Comparison of ENCODE assay signal across 10 cellular contexts in the genomic region with DNA sequence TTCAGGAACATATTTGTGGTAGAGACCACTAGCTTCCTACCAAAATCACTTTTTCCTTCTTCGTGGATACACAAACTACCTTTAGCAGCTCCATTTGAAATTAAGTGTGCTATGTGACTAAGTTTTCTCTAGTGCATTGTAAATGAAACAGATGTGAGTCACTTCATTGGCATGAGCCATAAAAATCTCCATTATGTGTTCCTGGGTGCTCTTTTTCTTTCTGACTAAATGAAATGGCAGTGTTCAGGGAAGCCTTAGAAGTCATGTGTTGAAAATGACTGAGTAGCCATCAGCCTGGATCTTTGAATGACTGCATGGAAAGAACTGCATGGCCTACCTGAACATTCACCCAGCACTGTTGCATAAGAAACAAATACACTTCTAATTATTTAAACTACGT.
DNase-seq lines count a peak whose midpoint lies in the region; ATAC-seq and TF ChIP-seq lines count a peak whose summit lies in the region.
"Had no signal": no experiment of that assay in that cellular context is flagged by ENCODE, and none has a peak within 500 bp of the region (broad histone marks: within the 10 kb centered on the region; RNA-seq: fewer than 3 reads in every experiment).

No MANE protein-coding gene starts in this region.

- WGBS in mammary epithelial cell (ENCODE audit: low coverage, missing lambda C conversion rate), result 46% methylated on average over 2 of the region's 2 CpGs
- 89 to 92% methylated on average over 2 of the region's 2 CpGs for WGBS in lung, 2 donors

- dilution Hi-C loops in mammary epithelial cell (cut with HindIII; ENCODE audit: low sequenced_read_pairs), result no loop called here

- H4K20me1 ChIP-seq in mammary epithelial cell (ENCODE audit: insufficient read depth, low read length), result no peaks in the 10 kb centered on the region

- peaks cover 30% of the 10 kb centered on the region for H3K4me1 ChIP-seq in HUES48 (ENCODE audit: control insufficient read depth, insufficient read depth, low read length)
- peaks cover 44% of the 10 kb centered on the region for H3K4me1 ChIP-seq in mammary epithelial cell (ENCODE audit: insufficient read depth, low read length)
- peaks cover 0 to 6% of the 10 kb centered on the region in 2 donors for H3K4me1 ChIP-seq in lung (ENCODE audit: control insufficient read depth in 2 of 2, insufficient read depth in 2 of 2, low read length in 2 of 2)

- peak; percentile 58 for ATAC-seq in lung (ENCODE audit: insufficient read depth, low FRiP score)

- H3K36me3 ChIP-seq in HUES48 (ENCODE audit: control insufficient read depth, insufficient read depth, low read length) (no peaks in the 10 kb centered on the region), mammary epithelial cell (ENCODE audit: insufficient read depth, low read length) (no peaks in the 10 kb centered on the region), lung (ENCODE audit: control insufficient read depth in 2 of 2, insufficient read depth in 2 of 2, low read length in 2 of 2) (no peaks in the 10 kb centered on the region), WERI-Rb-1 (no peaks in the 10 kb centered on the region)

- CTCF ChIA-PET in mammary epithelial cell (lab: Charles Lee; ENCODE audit: low non-redundant PET), result interaction anchor here (0.7 kb wide), 1 partner anchor 29 kb away, joined by 3 read pairs; no protein-coding TSS in a partner anchor

- H3K27ac ChIP-seq in HUES48 (ENCODE audit: low read depth, low read length), result peak overlapping the region; percentile 33
- peak overlapping the region; percentile 50 for H3K27ac ChIP-seq in mammary epithelial cell (ENCODE audit: insufficient read depth, low read depth, low read length)
- H3K27ac ChIP-seq in lung (ENCODE audit: low read depth in 1 of 2, low read length in 1 of 2), result no peak overlapping the region
- H3K27ac ChIP-seq in WERI-Rb-1, result no peak overlapping the region

- BruUV-seq in mammary epithelial cell (replicated peaks; lab: Mats Ljungman, UMichigan), result no TSS peak

- H3K9me3 ChIP-seq in HUES48 (ENCODE audit: control insufficient read depth, insufficient read depth, low read length) (no peaks in the 10 kb centered on the region), mammary epithelial cell (replicated peaks; ENCODE audit: insufficient read depth, low read length) (no peaks in the 10 kb centered on the region), lung (ENCODE audit: control insufficient read depth in 2 of 2, insufficient read depth in 1 of 2, low read length in 1 of 2) (no peaks in the 10 kb centered on the region), WERI-Rb-1 (ENCODE audit: severe bottlenecking) (no peaks in the 10 kb centered on the region)

- intact Hi-C loops in mammary epithelial cell (cut with micrococcal nuclease), result loop anchor here (5.0 to 10.0 kb wide), 3 partner anchors 96 to 378 kb away; no protein-coding TSS in a partner anchor

- H3K79me2 ChIP-seq in mammary epithelial cell (ENCODE audit: insufficient read depth, low read length), result peaks cover 22% of the 10 kb centered on the region

- DNase-seq in Caki2 (ENCODE audit: low read depth), result peak; percentile 86
- peak; percentile 93 for DNase-seq in mammary epithelial cell
- no peak for DNase-seq in lung (ENCODE audit: low spot score)
- no peak for DNase-seq in GM10266 (ENCODE audit: extremely low spot score)
- DNase-seq in SHP77 treated with DMSO at 0.1 percent for 48 hours (lab: John Stamatoyannopoulos, UW), result no peak
- DNase-seq in MV-4-11 (lab: John Stamatoyannopoulos, UW), result no peak
- no peak for DNase-seq in WERI-Rb-1
- DNase-seq: endodermal cell, midbrain had no signal

- H3K4me3 ChIP-seq in HUES48 (ENCODE audit: low read depth, low read length) (no peak overlapping the region), mammary epithelial cell (replicated peaks in 1 of 3; ENCODE audit: insufficient read depth in 1 of 3, low read depth in 2 of 3, low read length in 3 of 3) (no peak overlapping the region), lung (no peak overlapping the region), WERI-Rb-1 (ENCODE audit: low read depth, low read length) (no peak overlapping the region)

- peak overlapping the region; percentile 43 for H3K4me2 ChIP-seq in mammary epithelial cell (ENCODE audit: insufficient read depth, low read depth, low read length)

- in situ Hi-C loops in Caki2 (cut with HindIII; ENCODE audit: low pct_unique_long_range_greater_than_20kb, low sequenced_read_pairs) (no loop called here), mammary epithelial cell (cut with MboI; ENCODE audit: low sequenced_read_pairs in 2 of 2) (no loop called here)

- no peak overlapping the region for H2AFZ ChIP-seq in mammary epithelial cell (ENCODE audit: low read depth, low read length)

- H3K9ac ChIP-seq in HUES48 (ENCODE audit: low read depth, low read length) (no peak overlapping the region), mammary epithelial cell (ENCODE audit: insufficient read depth, low read length) (no peak overlapping the region)

- TF ChIP-seq CTCF in mammary epithelial cell (conservative IDR thresholded peaks at IDR 0.05 in 1 of 2, IDR thresholded peaks at IDR 0.05 in 1 of 2; ENCODE audit: extremely low read depth in 1 of 2, insufficient read depth in 1 of 2, low read depth in 1 of 2, low read length in 2 of 2) (no peak), lung (IDR thresholded peaks at IDR 0.05; ENCODE audit: control extremely low read depth, extremely low read depth) (no peak), GM10266 (IDR thresholded peaks at IDR 0.05; ENCODE audit: control insufficient read depth, insufficient read depth, low read depth, missing control alignments) (no peak), WERI-Rb-1 (IDR thresholded peaks at IDR 0.05; ENCODE audit: low read depth, low read length) (no peak)

- no peaks in the 10 kb centered on the region for H3K27me3 ChIP-seq in HUES48 (ENCODE audit: control insufficient read depth, insufficient read depth, low read length)
- H3K27me3 ChIP-seq in mammary epithelial cell (ENCODE audit: insufficient read depth, low read length), result no peaks in the 10 kb centered on the region
- H3K27me3 ChIP-seq in lung (ENCODE audit: control insufficient read depth, insufficient read depth), result no peaks in the 10 kb centered on the region
- H3K27me3 ChIP-seq in WERI-Rb-1 (ENCODE audit: insufficient read depth, low read depth, severe bottlenecking), result no peaks in the 10 kb centered on the region

Comparison
In these comparisons a context has a peak if more than half of its experiments do, and no peak if none do; other contexts are left out.
1. DNase-seq: peak in Caki2 (single experiment) and mammary epithelial cell (single experiment); none in lung (single experiment), GM10266 (single experiment), SHP77 treated with DMSO at 0.1 percent for 48 hours (single experiment), MV-4-11 (single experiment) and WERI-Rb-1 (single experiment).
2. H3K27ac ChIP-seq: peak in HUES48 (single experiment) and mammary epithelial cell (single experiment); none in lung (0 of 2) and WERI-Rb-1 (single experiment).